ENCODE assay signal across 8 cellular contexts in the genomic region with DNA sequence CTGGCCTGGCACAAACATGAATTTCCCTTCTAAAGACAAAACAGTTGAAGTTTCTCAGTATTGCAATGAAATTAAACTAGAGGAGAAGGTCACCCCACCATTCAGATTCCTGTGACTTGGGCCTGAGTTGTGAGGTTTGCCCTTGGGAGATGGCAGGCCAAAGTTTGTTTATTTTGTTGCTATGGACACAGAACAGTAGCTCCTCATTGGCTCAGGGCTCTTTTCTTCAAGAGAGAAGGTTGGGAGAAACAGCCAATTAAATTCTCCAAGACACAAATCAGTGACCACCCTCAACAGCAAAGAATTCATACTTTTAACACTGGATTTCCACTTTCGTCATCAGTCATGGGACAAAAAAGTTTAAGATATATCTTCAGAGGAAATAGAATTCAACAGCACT. TPM values are rescaled to one million over a fixed set of nuclear protein-coding genes. Genes with fewer than 3 reads are reported as not detected.
DNase-seq lines count a peak whose midpoint lies in the region; ATAC-seq and TF ChIP-seq lines count a peak whose summit lies in the region.

A gene with protein sequence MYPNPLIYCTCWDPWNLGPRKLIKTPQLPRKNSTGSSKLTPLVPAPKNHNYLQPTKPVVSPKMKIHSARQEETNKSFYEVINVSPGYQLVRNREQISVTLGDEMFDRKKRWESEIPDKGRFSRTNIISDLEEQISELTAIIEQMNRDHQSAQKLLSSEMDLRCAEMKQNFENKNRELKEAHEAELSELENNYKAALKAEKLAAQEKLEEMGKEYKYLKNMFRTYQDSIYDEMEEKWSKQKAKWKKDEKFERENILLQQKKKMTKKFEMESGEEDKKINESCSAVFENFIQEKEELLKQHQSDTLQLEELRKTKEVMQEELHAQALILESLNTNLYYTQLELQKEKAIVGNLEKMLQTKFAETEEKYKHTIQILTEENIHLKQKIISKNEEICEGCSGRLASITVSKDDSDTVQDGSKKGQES (minus strand): TSS at position 130 of the 400 bp plus-strand sequence. CDS start 5,941 bp downstream, outside the sequence.

- H3K4me3 ChIP-seq in cardiac muscle cell (no peak within 1 kb of the TSS), colonic mucosa (no peak within 1 kb of the TSS)

- no peak within 1 kb of the TSS for H4K5ac ChIP-seq in H9 (ENCODE audit: insufficient read length, low read depth, low read length)

- intact Hi-C loops in colonic mucosa (cut with DNase I) = no loop called here

- DNase-seq in H9 (peak; percentile 76), SW480 (ENCODE audit: low spot score) (peak; percentile 18), cardiac muscle cell (ENCODE audit: low read depth in 1 of 2, low spot score in 1 of 2) (peak; percentile 64 to 88), renal cortical epithelial cell (ENCODE audit: low read depth) (peak; percentile 92), occipital lobe (lab: John Stamatoyannopoulos, UW) (no peak), NCI-H146 treated with DMSO at 0.1 percent for 48 hours (lab: John Stamatoyannopoulos, UW; ENCODE audit: unreplicated experiment) (no peak), colonic mucosa (no peak)

- H3K56ac ChIP-seq in H9 (ENCODE audit: insufficient read length, low read depth, low read length) = no peak within 1 kb of the TSS

- no peak within 1 kb of the TSS for H2BK15ac ChIP-seq in H9 (ENCODE audit: low read depth, low read length)

- TF ChIP-seq CTCF in H9 (conservative IDR thresholded peaks at IDR 0.05) (no peak), cardiac muscle cell (IDR thresholded peaks at IDR 0.05; ENCODE audit: low read depth, low read length) (no peak), colonic mucosa (IDR thresholded peaks at IDR 0.05) (no peak)

- peaks cover 5% of the 10 kb centered on the region in 2 experiments; a peak in 3 of 4 replicates for H3K4me1 Mint-ChIP-seq in H9

- no peaks in the 10 kb centered on the region for H3K79me1 ChIP-seq in H9 (ENCODE audit: insufficient read depth, low read depth, low read length, poor library complexity, severe bottlenecking)

- H3K27ac ChIP-seq in H9 (ENCODE audit: insufficient read length, low read depth, low read length) = no peak within 1 kb of the TSS
- no peak within 1 kb of the TSS for H3K27ac ChIP-seq in cardiac muscle cell
- no peak within 1 kb of the TSS for H3K27ac ChIP-seq in colonic mucosa

- no peaks in the 10 kb centered on the region for H3K23me2 ChIP-seq in H9 (ENCODE audit: insufficient read length, low read depth, low read length, poor library complexity, severe bottlenecking)

- H4K8ac ChIP-seq in H9 (replicated peaks; ENCODE audit: insufficient read length, low read depth, low read length) = no peak within 1 kb of the TSS

- no peak within 1 kb of the TSS for H2AFZ ChIP-seq in H9 (ENCODE audit: low read length)

- no peak within 1 kb of the TSS for H3K23ac ChIP-seq in H9 (ENCODE audit: insufficient read length, low read depth, low read length)

- WGBS in H9 (ENCODE audit: extremely low coverage, insufficient read length, low lambda C conversion rate) = no CpG with 5 or more reads among the region's 1 CpG

- no peak within 1 kb of the TSS for H2BK5ac ChIP-seq in H9 (ENCODE audit: insufficient read length, low read length)

- no peak within 1 kb of the TSS for H3K4me2 ChIP-seq in H9 (ENCODE audit: insufficient read depth, insufficient read length, low read length)

- H3K14ac ChIP-seq in H9 (ENCODE audit: insufficient read depth, low read length) = no peak within 1 kb of the TSS; the same call in 1 of the 2 replicates

- no peaks in the 10 kb centered on the region for H3K36me3 ChIP-seq in cardiac muscle cell
- no peaks in the 10 kb centered on the region for H3K36me3 ChIP-seq in colonic mucosa

- H2BK120ac ChIP-seq in H9 (ENCODE audit: low read depth, low read length, poor library complexity, severe bottlenecking) = peak within 1 kb of the TSS; percentile 81

- H3K9me3 Mint-ChIP-seq in H9 = no peaks in the 10 kb centered on the region

- H3K9me3 ChIP-seq in H9 (ENCODE audit: control insufficient read depth, low read depth, low read length) = no peaks in the 10 kb centered on the region
- no peaks in the 10 kb centered on the region for H3K9me3 ChIP-seq in cardiac muscle cell (ENCODE audit: low read depth)
- H3K9me3 ChIP-seq in colonic mucosa = no peaks in the 10 kb centered on the region

- H3K4me1 ChIP-seq in H9 (ENCODE audit: insufficient read depth, low read length) (no peaks in the 10 kb centered on the region), cardiac muscle cell (ENCODE audit: low read depth) (peaks cover 4% of the 10 kb centered on the region), colonic mucosa (no peaks in the 10 kb centered on the region)

- no peak within 1 kb of the TSS for H2BK12ac ChIP-seq in H9 (ENCODE audit: insufficient read length, low read depth, low read length)

- peak within 1 kb of the TSS; percentile 62 for H3T11ph ChIP-seq in H9 (ENCODE audit: low read length)

- peak within 1 kb of the TSS; percentile 23 to 94 (median 82); a peak in 6 of 7 replicates for H3K27ac Mint-ChIP-seq in H9

- no peaks in the 10 kb centered on the region for H3K79me2 ChIP-seq in H9 (ENCODE audit: insufficient read depth, low read length)

- no peaks in the 10 kb centered on the region for H3K27me3 ChIP-seq in H9 (ENCODE audit: insufficient read depth, low read length)
- H3K27me3 ChIP-seq in cardiac muscle cell = no peaks in the 10 kb centered on the region
- no peaks in the 10 kb centered on the region for H3K27me3 ChIP-seq in colonic mucosa

- no peaks in the 10 kb centered on the region for H4K20me1 ChIP-seq in H9 (ENCODE audit: control insufficient read depth, insufficient read depth, insufficient read length)

- no peak for ATAC-seq in HG03108 (IDR thresholded peaks at IDR 0.05; ENCODE audit: unreplicated experiment)

- peak within 1 kb of the TSS; percentile 32 for H3K18ac ChIP-seq in H9 (ENCODE audit: insufficient read length, low read depth, low read length)

- no peak within 1 kb of the TSS for H2AK5ac ChIP-seq in H9 (ENCODE audit: insufficient read length, low read length)

- H3K4me3 Mint-ChIP-seq in H9 = no peak within 1 kb of the TSS; a peak in 2 of 5 replicates

- no peaks in the 10 kb centered on the region; a peak in 1 of 7 replicates for H3K36me3 Mint-ChIP-seq in H9 (ENCODE audit: insufficient read depth in 1 of 3, low read depth in 3 of 3)

- no peak within 1 kb of the TSS; the same call in 1 of the 2 replicates for H3K4ac ChIP-seq in H9 (ENCODE audit: low read depth, low read length)

- peak within 1 kb of the TSS; percentile 60 for H2BK20ac ChIP-seq in H9 (ENCODE audit: low read depth, low read length, poor library complexity, severe bottlenecking)

- H4K91ac ChIP-seq in H9 (ENCODE audit: insufficient read length, low read depth, low read length) = no peak within 1 kb of the TSS

- H3K9ac ChIP-seq in H9 (ENCODE audit: extremely low read depth, insufficient read length, low read length) = no peak within 1 kb of the TSS
- H3K9ac ChIP-seq in colonic mucosa (ENCODE audit: low read depth in 2 of 2, low read length in 2 of 2) = no peak within 1 kb of the TSS

- no peaks in the 10 kb centered on the region for H3K27me3 Mint-ChIP-seq in H9 (ENCODE audit: low read depth)

RNA-seq across cellular contexts. Expression of the gene that starts here (rescaled TPM):
- total RNA-seq in H9 (2021) = 0.42 TPM in 1 of 2 replicates, not detected in the other
- total RNA-seq in cardiac muscle cell = 0.53 and 0.69 TPM in 2 replicates
- 1.5 and 1.7 TPM in 2 replicates for polyA plus RNA-seq in cardiac muscle cell
- 0.17 and 0.45 TPM in 2 replicates for total RNA-seq in renal cortical epithelial cell
- 3.7 TPM for total RNA-seq in occipital lobe
- 1 to 10 TPM in 1 of 2 donors, under 1 TPM in 1; 0.32 to 2.1 TPM for total RNA-seq in colonic mucosa

Comparison
In these comparisons a context has a peak if more than half of its experiments do, and no peak if none do; other contexts are left out.
1. Peak in DNase-seq in H9; RNA of the gene not detected or under 1 TPM.
2. Peak in DNase-seq in renal cortical epithelial cell; RNA of the gene not detected or under 1 TPM.
3. DNase-seq: peak in SW480 (single experiment) and cardiac muscle cell (2 of 2); none in occipital lobe (single experiment), NCI-H146 treated with DMSO at 0.1 percent for 48 hours (single experiment) and colonic mucosa (single experiment).